1 cellular context compared by ENCODE assay signal in the genomic region with DNA sequence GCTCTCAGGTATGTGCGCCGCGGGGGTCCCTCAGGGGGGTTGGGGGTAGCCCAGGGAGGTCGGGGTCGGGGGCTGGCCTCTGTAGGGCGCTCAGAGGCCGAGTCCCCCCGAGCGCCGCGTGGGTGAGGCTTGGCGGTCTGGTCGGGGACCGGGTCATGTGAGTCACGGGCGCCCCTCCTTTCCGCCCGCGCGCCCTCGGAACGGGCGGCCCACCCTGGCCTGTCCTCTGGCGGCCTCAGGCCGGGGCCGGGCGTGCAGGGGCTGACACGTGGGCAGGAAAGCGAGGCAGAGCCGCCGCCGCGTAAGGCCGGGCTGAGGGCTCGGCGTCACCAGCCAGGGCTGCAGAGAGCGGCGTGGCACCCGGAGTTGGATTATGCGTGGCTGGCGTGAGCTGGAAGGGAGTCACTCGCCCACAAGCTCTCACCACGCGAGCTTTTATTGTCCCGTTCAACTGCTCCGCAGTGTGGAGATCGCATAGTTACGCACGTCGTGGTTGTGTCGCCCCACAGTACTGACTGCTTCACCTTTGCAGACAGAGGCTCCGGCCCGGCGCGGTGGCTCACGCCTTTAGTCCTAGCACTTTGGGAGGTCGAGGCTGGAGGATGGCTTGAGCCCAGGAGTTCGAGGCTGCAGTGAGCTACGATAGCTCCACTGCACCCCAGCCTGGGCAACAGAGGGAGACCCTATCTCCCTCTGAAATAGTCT.
A peak's percentile ranks its signal among the peaks of the same experiment; 100 is the strongest.
TF ChIP-seq lines count a peak whose summit lies in the region.

No MANE protein-coding gene starts in this region.

TF ChIP-seq in HepG2, 621 proteins besides CTCF, POLR2A, EP300 and RAD21 (continued from another document and continues in another):
- no peak for TF ChIP-seq KDM5A (IDR thresholded peaks at IDR 0.05; ENCODE audit: borderline replicate concordance, low read length)
- TF ChIP-seq ZZZ3 (CRISPR knock-in tag; IDR thresholded peaks at IDR 0.05; ENCODE audit: borderline replicate concordance) = no peak
- TF ChIP-seq SNAPC2 (CRISPR knock-in tag; IDR thresholded peaks at IDR 0.05) = no peak; the same call in 1 of the 2 replicates
- TF ChIP-seq, protein P1, sequence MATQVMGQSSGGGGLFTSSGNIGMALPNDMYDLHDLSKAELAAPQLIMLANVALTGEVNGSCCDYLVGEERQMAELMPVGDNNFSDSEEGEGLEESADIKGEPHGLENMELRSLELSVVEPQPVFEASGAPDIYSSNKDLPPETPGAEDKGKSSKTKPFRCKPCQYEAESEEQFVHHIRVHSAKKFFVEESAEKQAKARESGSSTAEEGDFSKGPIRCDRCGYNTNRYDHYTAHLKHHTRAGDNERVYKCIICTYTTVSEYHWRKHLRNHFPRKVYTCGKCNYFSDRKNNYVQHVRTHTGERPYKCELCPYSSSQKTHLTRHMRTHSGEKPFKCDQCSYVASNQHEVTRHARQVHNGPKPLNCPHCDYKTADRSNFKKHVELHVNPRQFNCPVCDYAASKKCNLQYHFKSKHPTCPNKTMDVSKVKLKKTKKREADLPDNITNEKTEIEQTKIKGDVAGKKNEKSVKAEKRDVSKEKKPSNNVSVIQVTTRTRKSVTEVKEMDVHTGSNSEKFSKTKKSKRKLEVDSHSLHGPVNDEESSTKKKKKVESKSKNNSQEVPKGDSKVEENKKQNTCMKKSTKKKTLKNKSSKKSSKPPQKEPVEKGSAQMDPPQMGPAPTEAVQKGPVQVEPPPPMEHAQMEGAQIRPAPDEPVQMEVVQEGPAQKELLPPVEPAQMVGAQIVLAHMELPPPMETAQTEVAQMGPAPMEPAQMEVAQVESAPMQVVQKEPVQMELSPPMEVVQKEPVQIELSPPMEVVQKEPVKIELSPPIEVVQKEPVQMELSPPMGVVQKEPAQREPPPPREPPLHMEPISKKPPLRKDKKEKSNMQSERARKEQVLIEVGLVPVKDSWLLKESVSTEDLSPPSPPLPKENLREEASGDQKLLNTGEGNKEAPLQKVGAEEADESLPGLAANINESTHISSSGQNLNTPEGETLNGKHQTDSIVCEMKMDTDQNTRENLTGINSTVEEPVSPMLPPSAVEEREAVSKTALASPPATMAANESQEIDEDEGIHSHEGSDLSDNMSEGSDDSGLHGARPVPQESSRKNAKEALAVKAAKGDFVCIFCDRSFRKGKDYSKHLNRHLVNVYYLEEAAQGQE (IDR thresholded peaks at IDR 0.05; ENCODE audit: borderline replicate concordance in 1 of 2, low read depth in 1 of 2, low read length in 2 of 2) = no peak
- TF ChIP-seq, protein P2, sequence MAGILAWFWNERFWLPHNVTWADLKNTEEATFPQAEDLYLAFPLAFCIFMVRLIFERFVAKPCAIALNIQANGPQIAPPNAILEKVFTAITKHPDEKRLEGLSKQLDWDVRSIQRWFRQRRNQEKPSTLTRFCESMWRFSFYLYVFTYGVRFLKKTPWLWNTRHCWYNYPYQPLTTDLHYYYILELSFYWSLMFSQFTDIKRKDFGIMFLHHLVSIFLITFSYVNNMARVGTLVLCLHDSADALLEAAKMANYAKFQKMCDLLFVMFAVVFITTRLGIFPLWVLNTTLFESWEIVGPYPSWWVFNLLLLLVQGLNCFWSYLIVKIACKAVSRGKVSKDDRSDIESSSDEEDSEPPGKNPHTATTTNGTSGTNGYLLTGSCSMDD (CRISPR knock-in tag; IDR thresholded peaks at IDR 0.05) = no peak
- TF ChIP-seq ZNF556 (CRISPR knock-in tag; IDR thresholded peaks at IDR 0.05; ENCODE audit: borderline replicate concordance) = 0 out of 2 replicates have a peak, but pooled peaks have one; percentile 60
- TF ChIP-seq RBFOX2 (IDR thresholded peaks at IDR 0.05; ENCODE audit: low read depth, low read length) = peak; percentile 87
- TF ChIP-seq, protein P3, sequence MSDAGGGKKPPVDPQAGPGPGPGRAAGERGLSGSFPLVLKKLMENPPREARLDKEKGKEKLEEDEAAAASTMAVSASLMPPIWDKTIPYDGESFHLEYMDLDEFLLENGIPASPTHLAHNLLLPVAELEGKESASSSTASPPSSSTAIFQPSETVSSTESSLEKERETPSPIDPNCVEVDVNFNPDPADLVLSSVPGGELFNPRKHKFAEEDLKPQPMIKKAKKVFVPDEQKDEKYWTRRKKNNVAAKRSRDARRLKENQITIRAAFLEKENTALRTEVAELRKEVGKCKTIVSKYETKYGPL (CRISPR knock-in tag; IDR thresholded peaks at IDR 0.05) = no peak
- TF ChIP-seq, protein P4, sequence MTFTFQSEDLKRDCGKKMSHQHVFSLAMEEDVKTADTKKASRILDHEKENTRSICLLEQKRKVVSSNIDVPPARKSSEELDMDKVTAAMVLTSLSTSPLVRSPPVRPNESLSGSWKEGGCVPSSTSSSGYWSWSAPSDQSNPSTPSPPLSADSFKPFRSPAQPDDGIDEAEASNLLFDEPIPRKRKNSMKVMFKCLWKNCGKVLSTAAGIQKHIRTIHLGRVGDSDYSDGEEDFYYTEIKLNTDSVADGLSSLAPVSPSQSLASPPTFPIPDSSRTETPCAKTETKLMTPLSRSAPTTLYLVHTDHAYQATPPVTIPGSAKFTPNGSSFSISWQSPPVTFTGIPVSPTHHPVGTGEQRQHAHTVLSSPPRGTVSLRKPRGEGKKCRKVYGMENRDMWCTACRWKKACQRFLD (CRISPR knock-in tag; IDR thresholded peaks at IDR 0.05; ENCODE audit: borderline replicate concordance) = peak; percentile 73; the same call in 1 of the 2 replicates
- no peak for TF ChIP-seq SP1 (IDR thresholded peaks at IDR 0.05)
- TF ChIP-seq SP1 (CRISPR knock-in tag; IDR thresholded peaks at IDR 0.05) = no peak
- TF ChIP-seq, protein P5, sequence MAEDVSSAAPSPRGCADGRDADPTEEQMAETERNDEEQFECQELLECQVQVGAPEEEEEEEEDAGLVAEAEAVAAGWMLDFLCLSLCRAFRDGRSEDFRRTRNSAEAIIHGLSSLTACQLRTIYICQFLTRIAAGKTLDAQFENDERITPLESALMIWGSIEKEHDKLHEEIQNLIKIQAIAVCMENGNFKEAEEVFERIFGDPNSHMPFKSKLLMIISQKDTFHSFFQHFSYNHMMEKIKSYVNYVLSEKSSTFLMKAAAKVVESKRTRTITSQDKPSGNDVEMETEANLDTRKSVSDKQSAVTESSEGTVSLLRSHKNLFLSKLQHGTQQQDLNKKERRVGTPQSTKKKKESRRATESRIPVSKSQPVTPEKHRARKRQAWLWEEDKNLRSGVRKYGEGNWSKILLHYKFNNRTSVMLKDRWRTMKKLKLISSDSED (CRISPR knock-in tag; IDR thresholded peaks at IDR 0.05) = no peak
- no peak for TF ChIP-seq CBX2 (IDR thresholded peaks at IDR 0.05; ENCODE audit: low read depth, low read length)
- no peak for TF ChIP-seq CBX2 (CRISPR knock-in tag; IDR thresholded peaks at IDR 0.05; ENCODE audit: low read depth)
- TF ChIP-seq, protein P6, sequence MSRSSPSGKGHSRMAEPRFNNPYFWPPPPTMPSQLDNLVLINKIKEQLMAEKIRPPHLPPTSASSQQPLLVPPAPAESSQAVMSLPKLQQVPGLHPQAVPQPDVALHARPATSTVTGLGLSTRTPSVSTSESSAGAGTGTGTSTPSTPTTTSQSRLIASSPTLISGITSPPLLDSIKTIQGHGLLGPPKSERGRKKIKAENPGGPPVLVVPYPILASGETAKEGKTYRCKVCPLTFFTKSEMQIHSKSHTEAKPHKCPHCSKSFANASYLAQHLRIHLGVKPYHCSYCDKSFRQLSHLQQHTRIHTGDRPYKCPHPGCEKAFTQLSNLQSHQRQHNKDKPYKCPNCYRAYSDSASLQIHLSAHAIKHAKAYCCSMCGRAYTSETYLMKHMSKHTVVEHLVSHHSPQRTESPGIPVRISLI (CRISPR knock-in tag; IDR thresholded peaks at IDR 0.05; ENCODE audit: borderline replicate concordance) = no peak
- no peak for TF ChIP-seq ARNT (IDR thresholded peaks at IDR 0.05)
- TF ChIP-seq, protein P7, sequence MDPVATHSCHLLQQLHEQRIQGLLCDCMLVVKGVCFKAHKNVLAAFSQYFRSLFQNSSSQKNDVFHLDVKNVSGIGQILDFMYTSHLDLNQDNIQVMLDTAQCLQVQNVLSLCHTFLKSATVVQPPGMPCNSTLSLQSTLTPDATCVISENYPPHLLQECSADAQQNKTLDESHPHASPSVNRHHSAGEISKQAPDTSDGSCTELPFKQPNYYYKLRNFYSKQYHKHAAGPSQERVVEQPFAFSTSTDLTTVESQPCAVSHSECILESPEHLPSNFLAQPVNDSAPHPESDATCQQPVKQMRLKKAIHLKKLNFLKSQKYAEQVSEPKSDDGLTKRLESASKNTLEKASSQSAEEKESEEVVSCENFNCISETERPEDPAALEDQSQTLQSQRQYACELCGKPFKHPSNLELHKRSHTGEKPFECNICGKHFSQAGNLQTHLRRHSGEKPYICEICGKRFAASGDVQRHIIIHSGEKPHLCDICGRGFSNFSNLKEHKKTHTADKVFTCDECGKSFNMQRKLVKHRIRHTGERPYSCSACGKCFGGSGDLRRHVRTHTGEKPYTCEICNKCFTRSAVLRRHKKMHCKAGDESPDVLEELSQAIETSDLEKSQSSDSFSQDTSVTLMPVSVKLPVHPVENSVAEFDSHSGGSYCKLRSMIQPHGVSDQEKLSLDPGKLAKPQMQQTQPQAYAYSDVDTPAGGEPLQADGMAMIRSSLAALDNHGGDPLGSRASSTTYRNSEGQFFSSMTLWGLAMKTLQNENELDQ (CRISPR knock-in tag; IDR thresholded peaks at IDR 0.05; ENCODE audit: borderline replicate concordance) = no peak
- TF ChIP-seq IRX3 (CRISPR knock-in tag; IDR thresholded peaks at IDR 0.05; ENCODE audit: borderline replicate concordance, low read depth) = peak; percentile 85; the same call in 1 of the 2 replicates
- TF ChIP-seq ATF7-NPFF (CRISPR knock-in tag; IDR thresholded peaks at IDR 0.05; ENCODE audit: low read depth) = peak; percentile 88
- TF ChIP-seq ZNF44 (CRISPR knock-in tag; IDR thresholded peaks at IDR 0.05) = no peak; the same call in 1 of the 2 replicates
- no peak for TF ChIP-seq RFX3 (CRISPR knock-in tag; IDR thresholded peaks at IDR 0.05)
- no peak; the same call in 1 of the 2 replicates for TF ChIP-seq RFXAP (CRISPR knock-in tag; IDR thresholded peaks at IDR 0.05; ENCODE audit: borderline replicate concordance)
- no peak for TF ChIP-seq PRPF4 (IDR thresholded peaks at IDR 0.05; ENCODE audit: low read depth, low read length, poor library complexity, severe bottlenecking)
- TF ChIP-seq, protein P8, sequence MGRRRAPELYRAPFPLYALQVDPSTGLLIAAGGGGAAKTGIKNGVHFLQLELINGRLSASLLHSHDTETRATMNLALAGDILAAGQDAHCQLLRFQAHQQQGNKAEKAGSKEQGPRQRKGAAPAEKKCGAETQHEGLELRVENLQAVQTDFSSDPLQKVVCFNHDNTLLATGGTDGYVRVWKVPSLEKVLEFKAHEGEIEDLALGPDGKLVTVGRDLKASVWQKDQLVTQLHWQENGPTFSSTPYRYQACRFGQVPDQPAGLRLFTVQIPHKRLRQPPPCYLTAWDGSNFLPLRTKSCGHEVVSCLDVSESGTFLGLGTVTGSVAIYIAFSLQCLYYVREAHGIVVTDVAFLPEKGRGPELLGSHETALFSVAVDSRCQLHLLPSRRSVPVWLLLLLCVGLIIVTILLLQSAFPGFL (CRISPR knock-in tag; IDR thresholded peaks at IDR 0.05) = no peak
- TF ChIP-seq HOXA5 (CRISPR knock-in tag; IDR thresholded peaks at IDR 0.05) = 0 out of 2 replicates have a peak, but pooled peaks have one; percentile 40
- TF ChIP-seq KDM2A (CRISPR knock-in tag; IDR thresholded peaks at IDR 0.05; ENCODE audit: borderline replicate concordance, low read depth) = peak; percentile 84
- TF ChIP-seq, protein P9, sequence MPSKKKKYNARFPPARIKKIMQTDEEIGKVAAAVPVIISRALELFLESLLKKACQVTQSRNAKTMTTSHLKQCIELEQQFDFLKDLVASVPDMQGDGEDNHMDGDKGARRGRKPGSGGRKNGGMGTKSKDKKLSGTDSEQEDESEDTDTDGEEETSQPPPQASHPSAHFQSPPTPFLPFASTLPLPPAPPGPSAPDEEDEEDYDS (CRISPR knock-in tag; IDR thresholded peaks at IDR 0.05) = peak; percentile 57; the same call in 1 of the 2 replicates
- no peak for TF ChIP-seq ZKSCAN1 (IDR thresholded peaks at IDR 0.05; ENCODE audit: low read length)
- TF ChIP-seq, protein P10, sequence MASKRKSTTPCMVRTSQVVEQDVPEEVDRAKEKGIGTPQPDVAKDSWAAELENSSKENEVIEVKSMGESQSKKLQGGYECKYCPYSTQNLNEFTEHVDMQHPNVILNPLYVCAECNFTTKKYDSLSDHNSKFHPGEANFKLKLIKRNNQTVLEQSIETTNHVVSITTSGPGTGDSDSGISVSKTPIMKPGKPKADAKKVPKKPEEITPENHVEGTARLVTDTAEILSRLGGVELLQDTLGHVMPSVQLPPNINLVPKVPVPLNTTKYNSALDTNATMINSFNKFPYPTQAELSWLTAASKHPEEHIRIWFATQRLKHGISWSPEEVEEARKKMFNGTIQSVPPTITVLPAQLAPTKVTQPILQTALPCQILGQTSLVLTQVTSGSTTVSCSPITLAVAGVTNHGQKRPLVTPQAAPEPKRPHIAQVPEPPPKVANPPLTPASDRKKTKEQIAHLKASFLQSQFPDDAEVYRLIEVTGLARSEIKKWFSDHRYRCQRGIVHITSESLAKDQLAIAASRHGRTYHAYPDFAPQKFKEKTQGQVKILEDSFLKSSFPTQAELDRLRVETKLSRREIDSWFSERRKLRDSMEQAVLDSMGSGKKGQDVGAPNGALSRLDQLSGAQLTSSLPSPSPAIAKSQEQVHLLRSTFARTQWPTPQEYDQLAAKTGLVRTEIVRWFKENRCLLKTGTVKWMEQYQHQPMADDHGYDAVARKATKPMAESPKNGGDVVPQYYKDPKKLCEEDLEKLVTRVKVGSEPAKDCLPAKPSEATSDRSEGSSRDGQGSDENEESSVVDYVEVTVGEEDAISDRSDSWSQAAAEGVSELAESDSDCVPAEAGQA (IDR thresholded peaks at IDR 0.05; ENCODE audit: low read depth) = peak; percentile 65; the same call in 1 of the 2 replicates
- TF ChIP-seq, protein P10 (CRISPR knock-in tag; IDR thresholded peaks at IDR 0.05; ENCODE audit: borderline replicate concordance) = no peak
- peak; percentile 92 for TF ChIP-seq SAP130 (CRISPR knock-in tag; IDR thresholded peaks at IDR 0.05; ENCODE audit: low read depth)
- no peak for TF ChIP-seq RBAK (CRISPR knock-in tag; IDR thresholded peaks at IDR 0.05)
- no peak; the same call in 1 of the 2 replicates for TF ChIP-seq ZNF30 (CRISPR knock-in tag; IDR thresholded peaks at IDR 0.05)
